ENCODE assay signal across 4 cellular contexts in genomic region chr5:56249074-56249473, GRCh38. TPM values are rescaled to one million over a fixed set of nuclear protein-coding genes. Genes with fewer than 3 reads are reported as not detected.
"Had no signal": no experiment of that assay in that cellular context is flagged by ENCODE, and none has a peak within 500 bp of the region (broad histone marks: within the 10 kb centered on the region; RNA-seq: fewer than 3 reads in every experiment).

No MANE protein-coding gene starts in this region.

RNA-seq across cellular contexts. Expression of gene ANKRD55, which starts 15.9 kb away (rescaled TPM):
- total RNA-seq: GM23248, H7, HT-29, IMR-90 had no signal
- polyA plus RNA-seq: GM23248, IMR-90 had no signal
